Comparison of ENCODE assay signal across 13 cellular contexts in the genomic region with DNA sequence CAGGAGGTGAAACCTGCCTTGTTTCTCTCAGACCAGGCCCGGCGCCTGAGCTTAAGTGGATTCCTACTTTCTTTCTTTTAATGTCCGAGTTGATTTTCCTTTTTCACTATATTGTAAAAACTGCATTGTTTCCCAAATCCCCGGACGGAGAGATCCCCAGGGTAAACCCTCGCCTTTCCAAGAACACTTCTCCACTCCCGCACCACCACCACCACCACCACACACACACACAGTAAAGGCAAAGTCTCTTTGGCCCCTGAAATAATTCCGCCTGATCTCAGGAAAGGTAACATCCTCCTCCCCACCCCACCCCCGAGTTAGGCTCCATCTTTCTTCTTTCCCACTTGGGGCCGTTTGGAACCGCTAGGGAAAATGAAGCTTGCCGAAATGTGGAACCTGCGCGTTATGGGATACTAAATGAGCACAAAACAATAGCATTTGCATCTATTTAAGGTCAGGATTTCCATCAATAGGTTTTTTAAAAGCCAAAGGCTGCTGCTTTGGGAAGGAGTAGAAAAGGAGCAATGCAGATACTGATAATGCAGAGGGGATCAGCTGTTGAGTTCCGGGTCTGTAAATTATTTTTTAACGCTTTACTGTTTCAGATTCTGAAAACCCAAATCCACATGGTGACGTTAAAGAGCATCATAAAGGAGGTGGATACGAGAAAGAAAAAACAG. TPM values are rescaled to one million over a fixed set of nuclear protein-coding genes. Genes with fewer than 3 reads are reported as not detected.
DNase-seq lines count a peak whose midpoint lies in the region; ATAC-seq, FAIRE-seq and TF ChIP-seq lines count a peak whose summit lies in the region.
"Had no signal": no experiment of that assay in that cellular context is flagged by ENCODE, and none has a peak within 500 bp of the region (broad histone marks: within the 10 kb centered on the region; RNA-seq: fewer than 3 reads in every experiment).

No MANE protein-coding gene starts in this region.

- no peak overlapping the region for H3K27ac ChIP-seq in gastrocnemius medialis
- H3K27ac ChIP-seq in pancreas, result no peak overlapping the region
- H3K27ac ChIP-seq in kidney (ENCODE audit: low read depth in 2 of 2, low read length in 2 of 2), result no peak overlapping the region
- H3K27ac ChIP-seq: brain microvascular endothelial cell, foreskin keratinocyte had no signal

- TF ChIP-seq CTCF in gastrocnemius medialis (IDR thresholded peaks at IDR 0.05 in 4 of 5, conservative IDR thresholded peaks at IDR 0.05 in 1 of 5), result no peak
- no peak for TF ChIP-seq CTCF in pancreas (IDR thresholded peaks at IDR 0.05)
- no peak for TF ChIP-seq CTCF in kidney (IDR thresholded peaks at IDR 0.05; ENCODE audit: borderline replicate concordance, extremely low read depth, insufficient read depth)

- no peak for TF ChIP-seq POLR2A in gastrocnemius medialis (IDR thresholded peaks at IDR 0.05)

- peaks cover 23% of the 10 kb centered on the region for H3K4me1 Mint-ChIP-seq in activated T-helper 2 cell treated with anti-CD3 and anti-CD28 coated beads, Interferon-gamma antibody, Interleukin-2, Interleukin-4, amounts not matched to agents 10 μg/mL and 5 μg/mL and 100 μg/mL, durations not matched to agents 14 hours and 24 hours and 36 hours (ENCODE audit: low read depth)

- DNase-seq in H7 (peak; percentile 56), gastrocnemius medialis (no peak), medulla oblongata (ENCODE audit: extremely low spot score) (no peak), NCI-H146 (lab: John Stamatoyannopoulos, UW) (no peak), pancreas (no peak), kidney (no peak)
- DNase-seq in activated T-helper 2 cell treated with anti-CD3 and anti-CD28 coated beads, Interferon-gamma antibody, Interleukin-2, Interleukin-4, amounts not matched to agents 10 μg/mL and 5 μg/mL and 100 μg/mL, durations not matched to agents 14 hours and 24 hours and 36 hours (ENCODE audit: low spot score), result no peak

- 48 to 54% methylated on average over 18 of the region's 18 CpGs for WGBS in pancreas, 2 donors

- ATAC-seq in gastrocnemius medialis (no peak), pancreas (no peak)
- ATAC-seq: K562 had no signal

- H3K27me3 ChIP-seq in H7 (ENCODE audit: control insufficient read depth, insufficient read depth, low read length), result peaks cover 87% of the 10 kb centered on the region
- peaks cover 77 to 78% (median 78%) of the 10 kb centered on the region in 3 donors for H3K27me3 ChIP-seq in gastrocnemius medialis
- H3K27me3 ChIP-seq in pancreas, result peaks cover 0 to 15% (median 3%) of the 10 kb centered on the region in 4 donors

- H3K36me3 Mint-ChIP-seq in activated T-helper 2 cell treated with anti-CD3 and anti-CD28 coated beads, Interferon-gamma antibody, Interleukin-2, Interleukin-4, amounts not matched to agents 10 μg/mL and 5 μg/mL and 100 μg/mL, durations not matched to agents 14 hours and 24 hours and 36 hours (ENCODE audit: low read depth), result no peaks in the 10 kb centered on the region

- in situ Hi-C loops in gastrocnemius medialis (cut with MboI; ENCODE audit: low sequenced_read_pairs in 4 of 4), result no loop called here

- H3K27ac Mint-ChIP-seq in activated T-helper 2 cell treated with anti-CD3 and anti-CD28 coated beads, Interferon-gamma antibody, Interleukin-2, Interleukin-4, amounts not matched to agents 10 μg/mL and 5 μg/mL and 100 μg/mL, durations not matched to agents 14 hours and 24 hours and 36 hours, result no peak overlapping the region

- H3K36me3 ChIP-seq in H7 (replicated peaks; ENCODE audit: control insufficient read depth, insufficient read depth, low read length) (no peaks in the 10 kb centered on the region), gastrocnemius medialis (no peaks in the 10 kb centered on the region), pancreas (no peaks in the 10 kb centered on the region), kidney (ENCODE audit: control insufficient read depth in 1 of 2, insufficient read depth in 2 of 2, low read length in 2 of 2) (no peaks in the 10 kb centered on the region)
- H3K36me3 ChIP-seq: brain microvascular endothelial cell had no signal

- intact Hi-C loops in activated T-helper 2 cell treated with anti-CD3 and anti-CD28 coated beads, Interferon-gamma antibody, Interleukin-2, Interleukin-4, amounts not matched to agents 10 μg/mL and 5 μg/mL and 100 μg/mL, durations not matched to agents 14 hours and 24 hours and 36 hours (cut with micrococcal nuclease), result loop anchor here (5.0 kb wide), 1 partner anchor 299 kb away; the partner anchor contains the start of gene NKX2-3
- intact Hi-C loops in gastrocnemius medialis (cut with DNase I; ENCODE audit: low total_unique reads), result no loop called here
- intact Hi-C loops in pancreas (cut with DNase I), result no loop called here
- intact Hi-C loops in kidney (cut with DNase I), result no loop called here

- peaks cover 24 to 33% of the 10 kb centered on the region in 2 donors for H3K4me1 ChIP-seq in gastrocnemius medialis
- no peaks in the 10 kb centered on the region for H3K4me1 ChIP-seq in pancreas
- H3K4me1 ChIP-seq in kidney (ENCODE audit: control insufficient read depth in 1 of 2, insufficient read depth in 1 of 2, low read depth in 1 of 2, low read length in 2 of 2), result peaks cover 0 to 9% of the 10 kb centered on the region in 2 donors
- H3K4me1 ChIP-seq: foreskin keratinocyte had no signal

- no peak overlapping the region for H3K9ac ChIP-seq in kidney (ENCODE audit: low read length in 2 of 2)

- H3K27me3 Mint-ChIP-seq in activated T-helper 2 cell treated with anti-CD3 and anti-CD28 coated beads, Interferon-gamma antibody, Interleukin-2, Interleukin-4, amounts not matched to agents 10 μg/mL and 5 μg/mL and 100 μg/mL, durations not matched to agents 14 hours and 24 hours and 36 hours (ENCODE audit: low read depth), result peaks cover 92% of the 10 kb centered on the region

- FAIRE-seq in pancreas (lab: Jason Lieb, UNC), result no peak
- no peak for FAIRE-seq in kidney (lab: Jason Lieb, UNC)
- FAIRE-seq: D721Med, K562 had no signal

- H3K4me3 ChIP-seq in H7 (ENCODE audit: insufficient read depth, low read depth, low read length), result peak overlapping the region; percentile 43
- peak overlapping the region; percentile 30 for H3K4me3 ChIP-seq in iPS-11a (ENCODE audit: low read depth, low read length)
- H3K4me3 ChIP-seq in gastrocnemius medialis, result peak overlapping the region; percentile 48 to 67 (median 52)
- peak overlapping the region in 1 of 4 donors; percentile 10 for H3K4me3 ChIP-seq in pancreas
- no peak overlapping the region for H3K4me3 ChIP-seq in kidney (ENCODE audit: low read length in 2 of 2)
- H3K4me3 ChIP-seq: K562 had no signal

- no peaks in the 10 kb centered on the region for H3K9me3 Mint-ChIP-seq in activated T-helper 2 cell treated with anti-CD3 and anti-CD28 coated beads, Interferon-gamma antibody, Interleukin-2, Interleukin-4, amounts not matched to agents 10 μg/mL and 5 μg/mL and 100 μg/mL, durations not matched to agents 14 hours and 24 hours and 36 hours

- peak overlapping the region; percentile 39 for H3K4me3 Mint-ChIP-seq in activated T-helper 2 cell treated with anti-CD3 and anti-CD28 coated beads, Interferon-gamma antibody, Interleukin-2, Interleukin-4, amounts not matched to agents 10 μg/mL and 5 μg/mL and 100 μg/mL, durations not matched to agents 14 hours and 24 hours and 36 hours (ENCODE audit: low read depth)

- H3K9me3 ChIP-seq in gastrocnemius medialis, result no peaks in the 10 kb centered on the region
- H3K9me3 ChIP-seq in pancreas, result no peaks in the 10 kb centered on the region
- H3K9me3 ChIP-seq in kidney (ENCODE audit: control insufficient read depth in 1 of 2, low read length in 2 of 2), result no peaks in the 10 kb centered on the region

RNA-seq across cellular contexts. Expression of gene HPSE2, which starts 2.5 kb away (rescaled TPM):
- 0.30 and 0.48 TPM in 2 replicates for total RNA-seq in H7 (2014; rRNA removed; shearing (Covaris generic))
- not detected in 2 replicates for total RNA-seq in activated T-helper 2 cell treated with anti-CD3 and anti-CD28 coated beads, Interferon-gamma antibody, Interleukin-2, Interleukin-4, amounts not matched to agents 10 μg/mL and 5 μg/mL and 100 μg/mL, durations not matched to agents 14 hours and 24 hours and 36 hours
- total RNA-seq in gastrocnemius medialis, result 1 to 10 TPM in 1 of 4 donors, not detected in 3; 1.1 TPM
- under 1 TPM in 1 of 6 donors, not detected in 5; 0.05 TPM for total RNA-seq in pancreas
- polyA plus RNA-seq in pancreas, result 1 to 10 TPM in 1 of 2 donors, under 1 TPM in 1; 0.04 to 1.1 TPM
- total RNA-seq in kidney, result 3.0 TPM
- 1.4 TPM for polyA plus RNA-seq in kidney (ENCODE audit: insufficient read depth, low read depth, low replicate concordance)
- total RNA-seq: activated CD8-positive, alpha-beta memory T cell treated with anti-CD3 and anti-CD28 coated beads for 36 hours; foreskin keratinocyte had no signal
- polyA plus RNA-seq: foreskin keratinocyte had no signal

Comparison
In these comparisons a context has a peak if more than half of its experiments do, and no peak if none do; other contexts are left out.
1. H3K4me3 ChIP-seq: peak in H7 (single experiment), iPS-11a (single experiment) and gastrocnemius medialis (4 of 4); none in kidney (0 of 2).